ENCODE assay signal across 23 cellular contexts in the genomic region with DNA sequence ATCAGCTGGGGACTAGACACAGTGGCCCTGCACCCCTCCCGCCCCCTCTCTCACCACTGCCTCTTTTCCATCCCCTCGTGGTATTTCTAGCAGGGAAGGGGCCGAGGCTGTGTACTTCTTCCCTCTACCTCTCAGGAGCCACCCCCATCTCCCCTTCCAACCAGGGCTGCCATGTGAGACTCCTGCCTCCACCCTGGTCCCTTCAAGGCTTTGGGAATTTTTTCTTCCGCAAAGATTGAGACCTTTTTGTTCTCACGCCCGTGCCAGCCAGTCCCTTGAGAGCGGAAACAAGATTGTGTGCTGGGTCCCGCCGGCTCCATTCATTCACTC.
"Had no signal": no experiment of that assay in that cellular context is flagged by ENCODE, and none has a peak within 500 bp of the region (broad histone marks: within the 10 kb centered on the region; RNA-seq: fewer than 3 reads in every experiment).

No MANE protein-coding gene starts in this region.

- H3K4me3 Mint-ChIP-seq: activated B cell treated with CpG ODN at 0.5 μM for 24 hours; activated CD4-positive, alpha-beta memory T cell treated with anti-CD3 and anti-CD28 coated beads for 36 hours; activated CD8-positive, alpha-beta memory T cell treated with anti-CD3 and anti-CD28 coated beads, Interleukin-2, amount 10 ng/mL, durations not matched to agents 7 days and 5 days; activated CD8-positive, alpha-beta T cell treated with anti-CD3 and anti-CD28 coated beads, Interleukin-2, amount 10 ng/mL, durations not matched to agents 7 days and 5 days; activated naive CD4-positive, alpha-beta T cell treated with anti-CD3 and anti-CD28 coated beads for 36 hours; activated naive CD4-positive, alpha-beta T cell treated with anti-CD3 and anti-CD28 coated beads, Interleukin-2, amount 50 U/mL, for 24 hours; activated naive CD8-positive, alpha-beta T cell treated with anti-CD3 and anti-CD28 coated beads for 36 hours; activated naive CD8-positive, alpha-beta T cell treated with anti-CD3 and anti-CD28 coated beads, Interleukin-2, amount 50 U/mL, for 24 hours; activated T-helper 1 cell treated with anti-CD3 and anti-CD28 coated beads, Interleukin-12 subunit alpha, Interleukin-12 subunit beta, Interleukin-2, Interleukin-4 antibody, amounts not matched to agents 30 ng/mL and 10 ng/mL and 1 ng/mL, durations not matched to agents 14 hours and 24 hours and 36 hours had no signal

- H3K9me3 ChIP-seq: adrenal gland, body of pancreas, colonic mucosa, esophagus squamous epithelium, gastroesophageal sphincter had no signal

- H3K27me3 ChIP-seq: adrenal gland, body of pancreas, cardiac muscle cell, colonic mucosa, esophagus squamous epithelium, gastroesophageal sphincter had no signal

- H3K4me1 Mint-ChIP-seq: activated B cell treated with CpG ODN at 0.5 μM for 24 hours; activated CD8-positive, alpha-beta memory T cell treated with anti-CD3 and anti-CD28 coated beads, Interleukin-2, amount 10 ng/mL, durations not matched to agents 7 days and 5 days; activated naive CD4-positive, alpha-beta T cell treated with anti-CD3 and anti-CD28 coated beads, Interleukin-2, amount 50 U/mL, for 24 hours; activated naive CD8-positive, alpha-beta T cell treated with anti-CD3 and anti-CD28 coated beads for 36 hours; activated naive CD8-positive, alpha-beta T cell treated with anti-CD3 and anti-CD28 coated beads, Interleukin-2, amount 50 U/mL, for 24 hours had no signal

- H3K27ac ChIP-seq: adrenal gland, body of pancreas, cardiac muscle cell, colonic mucosa, epithelial cell of prostate, esophagus squamous epithelium, gastroesophageal sphincter, WERI-Rb-1 had no signal

- H3K36me3 ChIP-seq: colonic mucosa had no signal

- DNase-seq: aorta, cerebellar nuclear complex, esophagus squamous epithelium, T1000 had no signal

- H3K27me3 Mint-ChIP-seq: activated B cell treated with CpG ODN at 0.5 μM for 24 hours; activated CD4-positive, alpha-beta memory T cell treated with anti-CD3 and anti-CD28 coated beads for 36 hours; activated CD8-positive, alpha-beta memory T cell treated with anti-CD3 and anti-CD28 coated beads, Interleukin-2, amount 10 ng/mL, durations not matched to agents 7 days and 5 days; activated naive CD4-positive, alpha-beta T cell treated with anti-CD3 and anti-CD28 coated beads, Interleukin-2, amount 50 U/mL, for 24 hours; activated naive CD8-positive, alpha-beta T cell treated with anti-CD3 and anti-CD28 coated beads for 36 hours; activated naive CD8-positive, alpha-beta T cell treated with anti-CD3 and anti-CD28 coated beads, Interleukin-2, amount 50 U/mL, for 24 hours had no signal

- H3K4me1 ChIP-seq: adrenal gland, body of pancreas, colonic mucosa had no signal

- H3K27ac Mint-ChIP-seq: activated B cell treated with CpG ODN at 0.5 μM for 24 hours; activated CD4-positive, alpha-beta memory T cell treated with anti-CD3 and anti-CD28 coated beads for 36 hours; activated CD8-positive, alpha-beta memory T cell treated with anti-CD3 and anti-CD28 coated beads, Interleukin-2, amount 10 ng/mL, durations not matched to agents 7 days and 5 days; activated CD8-positive, alpha-beta T cell treated with anti-CD3 and anti-CD28 coated beads, Interleukin-2, amount 10 ng/mL, durations not matched to agents 7 days and 5 days; activated naive CD4-positive, alpha-beta T cell treated with anti-CD3 and anti-CD28 coated beads for 36 hours; activated naive CD4-positive, alpha-beta T cell treated with anti-CD3 and anti-CD28 coated beads, Interleukin-2, amount 50 U/mL, for 24 hours; activated naive CD8-positive, alpha-beta T cell treated with anti-CD3 and anti-CD28 coated beads for 36 hours; activated naive CD8-positive, alpha-beta T cell treated with anti-CD3 and anti-CD28 coated beads, Interleukin-2, amount 50 U/mL, for 24 hours; activated T-helper 1 cell treated with anti-CD3 and anti-CD28 coated beads, Interleukin-12 subunit alpha, Interleukin-12 subunit beta, Interleukin-2, Interleukin-4 antibody, amounts not matched to agents 30 ng/mL and 10 ng/mL and 1 ng/mL, durations not matched to agents 14 hours and 24 hours and 36 hours; activated T-helper 2 cell treated with anti-CD3 and anti-CD28 coated beads, Interferon-gamma antibody, Interleukin-2, Interleukin-4, amounts not matched to agents 10 μg/mL and 5 μg/mL and 100 μg/mL, durations not matched to agents 14 hours and 24 hours and 36 hours had no signal

- H3K4me3 ChIP-seq: adrenal gland, body of pancreas, cardiac muscle cell had no signal

- FAIRE-seq: endometrium, endothelial cell of umbilical vein had no signal
